Comparison of ENCODE assay signal across 8 cellular contexts in genomic region chr1:47755368-47755990, GRCh38.
DNase-seq lines count a peak whose midpoint lies in the region; ATAC-seq and TF ChIP-seq lines count a peak whose summit lies in the region.

No MANE protein-coding gene starts in this region.

- DNase-seq in cardiac muscle cell (ENCODE audit: low read depth in 1 of 2, low spot score in 1 of 2) (peak; percentile 4 to 48), Right ventricle myocardium inferior (ENCODE audit: missing footprints) (no peak), IMR-90 (no peak), fibroblast of pulmonary artery (ENCODE audit: low read depth) (no peak), uterus (no peak), hippocampal formation (lab: John Stamatoyannopoulos, UW) (no peak)
- DNase-seq in activated CD8-positive, alpha-beta T cell treated with anti-CD3 and anti-CD28 coated beads, Interleukin-2, amount 10 ng/mL, durations not matched to agents 7 days and 5 days = peak; percentile 64
- DNase-seq in stimulated activated CD4-positive, alpha-beta T cell treated with anti-CD3 and anti-CD28 coated beads, Interleukin-2, amount 100 ng/mL, for 24 hours = peak; percentile 62 to 78

- no peak for TF ChIP-seq RAD21 in IMR-90 (IDR thresholded peaks at IDR 0.05; ENCODE audit: low read length)

- H3K27me3 Mint-ChIP-seq in activated CD8-positive, alpha-beta T cell treated with anti-CD3 and anti-CD28 coated beads, Interleukin-2, amount 10 ng/mL, durations not matched to agents 7 days and 5 days (ENCODE audit: low read depth) = no peaks in the 10 kb centered on the region

- no peaks in the 10 kb centered on the region for H3K36me3 ChIP-seq in cardiac muscle cell
- H3K36me3 ChIP-seq in IMR-90 (ENCODE audit: control insufficient read depth, insufficient read depth, low read length) = no peaks in the 10 kb centered on the region
- H3K36me3 ChIP-seq in uterus = no peaks in the 10 kb centered on the region

- POLR2A ChIA-PET in IMR-90 (lab: Charles Lee; ENCODE audit: unreplicated experiment) = no interaction called here
- POLR2A ChIA-PET in activated CD8-positive, alpha-beta T cell treated with anti-CD3 and anti-CD28 coated beads, Interleukin-2, amount 10 ng/mL, durations not matched to agents 7 days and 5 days (lab: Charles Lee) = no interaction called here

- TF ChIP-seq CTCF in cardiac muscle cell (IDR thresholded peaks at IDR 0.05; ENCODE audit: low read depth, low read length) = peak; percentile 46
- TF ChIP-seq CTCF in IMR-90 (conservative IDR thresholded peaks at IDR 0.05; ENCODE audit: low read depth, low read length) = no peak
- TF ChIP-seq CTCF in fibroblast of pulmonary artery (IDR thresholded peaks at IDR 0.05; ENCODE audit: low read length, missing control alignments) = peak; percentile 42
- TF ChIP-seq CTCF in uterus (IDR thresholded peaks at IDR 0.05) = no peak

- no peak overlapping the region for H2AFZ ChIP-seq in IMR-90 (replicated peaks; ENCODE audit: low read length, poor library complexity)

- WGBS in IMR-90 (ENCODE audit: extremely low coverage in 2 of 2, insufficient read length in 1 of 2), 2 experiments = 100% methylated on average over 2 of the region's 7 CpGs; no CpG with 5 or more reads in 1 of the 2 experiments

- intact Hi-C loops in Right ventricle myocardium inferior (cut with DNase I) (no loop called here), IMR-90 (cut with micrococcal nuclease) (no loop called here), uterus (cut with DNase I; ENCODE audit: low total_unique reads) (no loop called here)

- CTCF ChIA-PET in IMR-90 (lab: Yijun Ruan, JAX) = no interaction called here
- CTCF ChIA-PET in activated CD8-positive, alpha-beta T cell treated with anti-CD3 and anti-CD28 coated beads, Interleukin-2, amount 10 ng/mL, durations not matched to agents 7 days and 5 days (lab: Charles Lee) = interaction anchor here (0.9 to 1.9 kb wide), 5 partner anchors 9 to 320 kb away, joined by 3 to 7 read pairs (median 4); no protein-coding TSS in a partner anchor

- H3K9me3 ChIP-seq in cardiac muscle cell (ENCODE audit: low read depth) (no peaks in the 10 kb centered on the region), IMR-90 (ENCODE audit: control insufficient read depth, insufficient read depth, low read length) (no peaks in the 10 kb centered on the region), uterus (no peaks in the 10 kb centered on the region)

- no peak overlapping the region for H4K5ac ChIP-seq in IMR-90 (ENCODE audit: low read depth, low read length)

- H4K8ac ChIP-seq in IMR-90 (ENCODE audit: low read depth in 2 of 2, low read length in 2 of 2) = no peak overlapping the region

- H2AK9ac ChIP-seq in IMR-90 (replicated peaks; ENCODE audit: low read depth, low read length, poor library complexity) = peak overlapping the region; percentile 80

- no peak overlapping the region for H3K4me2 ChIP-seq in IMR-90 (ENCODE audit: low read depth, low read length)

- H2BK5ac ChIP-seq in IMR-90 (ENCODE audit: low read depth, low read length, poor library complexity, severe bottlenecking) = no peak overlapping the region

- no peak overlapping the region for H3K56ac ChIP-seq in IMR-90 (ENCODE audit: extremely low read depth, insufficient read depth, low read length)

- no peaks in the 10 kb centered on the region for H3K9me3 Mint-ChIP-seq in activated CD8-positive, alpha-beta T cell treated with anti-CD3 and anti-CD28 coated beads, Interleukin-2, amount 10 ng/mL, durations not matched to agents 7 days and 5 days (ENCODE audit: insufficient read depth)

- no peaks in the 10 kb centered on the region for H3K4me1 Mint-ChIP-seq in activated CD8-positive, alpha-beta T cell treated with anti-CD3 and anti-CD28 coated beads, Interleukin-2, amount 10 ng/mL, durations not matched to agents 7 days and 5 days (ENCODE audit: low read depth)

- H3K23ac ChIP-seq in IMR-90 (ENCODE audit: low read depth, low read length) = no peak overlapping the region

- dilution Hi-C loops in IMR-90 (cut with HindIII; ENCODE audit: low sequenced_read_pairs, unreplicated experiment) = no loop called here

- H3K79me1 ChIP-seq in IMR-90 (ENCODE audit: low read depth in 1 of 2, low read length in 2 of 2) = no peaks in the 10 kb centered on the region

- ATAC-seq in Right ventricle myocardium inferior (no peak), IMR-90 (ENCODE audit: low read depth) (no peak)
- peak; percentile 64 for ATAC-seq in activated CD8-positive, alpha-beta T cell treated with anti-CD3 and anti-CD28 coated beads, Interleukin-2, amount 10 ng/mL, durations not matched to agents 7 days and 5 days

- H3K9me1 ChIP-seq in IMR-90 (ENCODE audit: insufficient read depth, low read length) = no peaks in the 10 kb centered on the region

- no peak overlapping the region for H2BK20ac ChIP-seq in IMR-90 (ENCODE audit: low read depth, low read length)

- H4K91ac ChIP-seq in IMR-90 (ENCODE audit: insufficient read depth, low read depth, low read length) = no peak overlapping the region

- in situ Hi-C loops in IMR-90 (cut with MboI; ENCODE audit: low sequenced_read_pairs) = no loop called here

- H3K27ac Mint-ChIP-seq in activated CD8-positive, alpha-beta T cell treated with anti-CD3 and anti-CD28 coated beads, Interleukin-2, amount 10 ng/mL, durations not matched to agents 7 days and 5 days = no peak overlapping the region

- no peak overlapping the region for H2BK15ac ChIP-seq in IMR-90 (ENCODE audit: low read depth, low read length)

- no TSS peak for BruUV-seq in IMR-90 (replicated peaks; lab: Mats Ljungman, UMichigan)

- no peak overlapping the region for H3K4ac ChIP-seq in IMR-90 (ENCODE audit: low read depth, low read length)

- no peak overlapping the region for H3K18ac ChIP-seq in IMR-90 (ENCODE audit: low read depth, low read length)

- H3K4me3 ChIP-seq in cardiac muscle cell = no peak overlapping the region
- H3K4me3 ChIP-seq in IMR-90 (ENCODE audit: insufficient read depth, low read depth, low read length) = no peak overlapping the region
- H3K4me3 ChIP-seq in fibroblast of pulmonary artery (replicated peaks; ENCODE audit: low read depth, low read length) = no peak overlapping the region
- H3K4me3 ChIP-seq in uterus = no peak overlapping the region

- no peak overlapping the region for H2AK5ac ChIP-seq in IMR-90 (ENCODE audit: low read depth, low read length)

- H3K27me3 ChIP-seq in cardiac muscle cell (no peaks in the 10 kb centered on the region), IMR-90 (ENCODE audit: control insufficient read depth, insufficient read depth, low read length) (peaks cover 2% of the 10 kb centered on the region; the same call in 1 of the 2 replicates), uterus (no peaks in the 10 kb centered on the region)

- H3K4me1 ChIP-seq in cardiac muscle cell (ENCODE audit: low read depth) (no peaks in the 10 kb centered on the region), IMR-90 (ENCODE audit: control insufficient read depth, insufficient read depth, low read length) (no peaks in the 10 kb centered on the region), uterus (no peaks in the 10 kb centered on the region)

- H3K36me3 Mint-ChIP-seq in activated CD8-positive, alpha-beta T cell treated with anti-CD3 and anti-CD28 coated beads, Interleukin-2, amount 10 ng/mL, durations not matched to agents 7 days and 5 days (ENCODE audit: low read depth) = no peaks in the 10 kb centered on the region

- H3K4me3 Mint-ChIP-seq in activated CD8-positive, alpha-beta T cell treated with anti-CD3 and anti-CD28 coated beads, Interleukin-2, amount 10 ng/mL, durations not matched to agents 7 days and 5 days = no peak overlapping the region

- TF ChIP-seq POLR2A in IMR-90 (IDR thresholded peaks at IDR 0.05; ENCODE audit: low read depth, low read length) (no peak), uterus (IDR thresholded peaks at IDR 0.05) (no peak)

- H3K14ac ChIP-seq in IMR-90 (replicated peaks; ENCODE audit: low read depth, low read length) = no peak overlapping the region

- H2BK120ac ChIP-seq in IMR-90 (ENCODE audit: low read depth, low read length) = no peak overlapping the region

- no peaks in the 10 kb centered on the region for H4K20me1 ChIP-seq in IMR-90 (ENCODE audit: insufficient read depth, low read length)

- H3K27ac ChIP-seq in cardiac muscle cell = no peak overlapping the region
- H3K27ac ChIP-seq in IMR-90 (ENCODE audit: insufficient read depth, low read length) = no peak overlapping the region
- H3K27ac ChIP-seq in uterus = no peak overlapping the region

- H3K9ac ChIP-seq in IMR-90 (ENCODE audit: low read depth, low read length) = no peak overlapping the region

TF ChIP-seq in IMR-90, 13 proteins besides CTCF, POLR2A, EP300 and RAD21:
- TF ChIP-seq FOS (IDR thresholded peaks at IDR 0.05; ENCODE audit: low read depth, low read length) (no peak), SMC3 (IDR thresholded peaks at IDR 0.05; ENCODE audit: low read depth, low read length) (no peak), BHLHE40 (IDR thresholded peaks at IDR 0.05; ENCODE audit: low read depth, low read length) (no peak), RCOR1 (IDR thresholded peaks at IDR 0.05; ENCODE audit: insufficient replicate concordance, low read length) (no peak), MXI1 (IDR thresholded peaks at IDR 0.05; ENCODE audit: borderline replicate concordance, low read depth, low read length) (no peak), NFE2L2 (IDR thresholded peaks at IDR 0.05; ENCODE audit: low read depth, low read length) (no peak), MAFK (IDR thresholded peaks at IDR 0.05; ENCODE audit: low read depth, low read length) (no peak), ELK1 (IDR thresholded peaks at IDR 0.05; ENCODE audit: borderline replicate concordance, low read depth, low read length) (no peak), CEBPB (IDR thresholded peaks at IDR 0.05; ENCODE audit: low read depth, low read length) (no peak), CHD1 (IDR thresholded peaks at IDR 0.05; ENCODE audit: low read depth, low read length) (no peak), USF2 (IDR thresholded peaks at IDR 0.05; ENCODE audit: low read depth, low read length) (no peak), MAZ (IDR thresholded peaks at IDR 0.05; ENCODE audit: borderline replicate concordance, low read depth, low read length) (no peak)
TF ChIP-seq in IMR-90: peak in this region for 0.

Comparison
In these comparisons a context has a peak if more than half of its experiments do, and no peak if none do; other contexts are left out.
1. DNase-seq: peak in cardiac muscle cell (2 of 2), activated CD8-positive, alpha-beta T cell treated with anti-CD3 and anti-CD28 coated beads, Interleukin-2, amount 10 ng/mL, durations not matched to agents 7 days and 5 days (single experiment) and stimulated activated CD4-positive, alpha-beta T cell treated with anti-CD3 and anti-CD28 coated beads, Interleukin-2, amount 100 ng/mL, for 24 hours (2 of 2); none in Right ventricle myocardium inferior (single experiment), IMR-90 (single experiment), fibroblast of pulmonary artery (single experiment), uterus (0 of 2) and hippocampal formation (0 of 2).
2. CTCF ChIP-seq: peak in cardiac muscle cell (single experiment) and fibroblast of pulmonary artery (single experiment); none in IMR-90 (single experiment) and uterus (0 of 4).